Comparison of ENCODE assay signal across 14 cellular contexts in the genomic region with DNA sequence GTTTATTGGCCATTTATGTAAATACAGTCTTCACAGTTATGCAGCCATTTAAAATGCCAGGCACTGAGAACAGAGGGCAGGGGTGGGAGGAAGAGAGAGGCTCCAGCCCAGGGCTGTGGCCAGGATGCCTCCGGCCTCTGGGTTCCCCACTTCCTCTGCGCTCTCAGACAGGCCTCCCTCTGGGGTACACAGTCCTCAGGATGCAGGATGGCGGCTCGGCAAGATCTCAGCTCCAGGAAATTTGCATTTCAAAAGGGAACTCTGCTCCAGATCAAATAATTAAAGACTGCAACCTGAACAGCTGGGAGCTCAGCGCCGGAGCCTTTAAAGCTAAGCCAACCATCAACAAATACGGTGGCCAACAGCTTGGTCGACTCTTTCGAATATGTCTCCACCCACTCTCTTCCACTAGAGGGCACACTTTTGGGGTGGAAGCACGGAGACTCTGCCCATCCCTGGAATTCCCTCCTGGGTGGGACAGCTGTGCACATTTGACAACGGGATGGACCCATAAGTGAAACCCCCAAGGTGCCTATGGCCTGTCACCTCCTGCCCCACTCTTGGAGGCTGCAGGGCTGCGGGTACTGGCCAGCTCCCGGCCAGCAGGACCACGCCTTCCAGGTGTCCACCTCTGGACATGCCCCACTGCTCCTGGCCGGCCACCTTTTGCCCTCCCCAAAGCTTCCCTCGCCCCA.
DNase-seq lines count a peak whose midpoint lies in the region; ATAC-seq, FAIRE-seq and TF ChIP-seq lines count a peak whose summit lies in the region.
"Had no signal": no experiment of that assay in that cellular context is flagged by ENCODE, and none has a peak within 500 bp of the region (broad histone marks: within the 10 kb centered on the region; RNA-seq: fewer than 3 reads in every experiment).

No MANE protein-coding gene starts in this region.

- intact Hi-C loops in K562 (cut with micrococcal nuclease), result no loop called here

- H3K27ac ChIP-seq in K562 (ENCODE audit: extremely low read depth, low read depth, low read length), result no peak overlapping the region
- H3K27ac ChIP-seq in neural cell (ENCODE audit: low read length), result no peak overlapping the region
- H3K27ac ChIP-seq in osteoblast (ENCODE audit: low read depth, low read length), result no peak overlapping the region
- H3K27ac ChIP-seq: uterus had no signal

- H3K4me3 ChIP-seq in K562 (no peak overlapping the region), neural cell (ENCODE audit: low read length) (no peak overlapping the region), osteoblast (ENCODE audit: insufficient read depth, low read length) (no peak overlapping the region)
- H3K4me3 ChIP-seq: uterus had no signal

- peak; percentile 14 to 57 (median 25); a peak in 3 of 6 replicates for TF ChIP-seq CTCF in K562 (IDR thresholded peaks at IDR 0.05 in 2 of 3, conservative IDR thresholded peaks at IDR 0.05 in 1 of 3; ENCODE audit: insufficient read depth in 2 of 3, low read depth in 1 of 3, low read length in 3 of 3)
- TF ChIP-seq CTCF in neural cell (IDR thresholded peaks at IDR 0.05; ENCODE audit: poor library complexity, severe bottlenecking), result peak; percentile 31
- no peak for TF ChIP-seq CTCF in osteoblast (IDR thresholded peaks at IDR 0.05; ENCODE audit: extremely low read depth, low read depth, low read length)

- no peak overlapping the region for H3K9ac ChIP-seq in K562 (ENCODE audit: insufficient read depth in 1 of 2, low read depth in 2 of 2, low read length in 2 of 2)
- no peak overlapping the region for H3K9ac ChIP-seq in neural cell (ENCODE audit: low read length)

- H3K4me2 ChIP-seq in K562 (ENCODE audit: insufficient read depth, low read length), result no peak overlapping the region
- H3K4me2 ChIP-seq in neural cell (ENCODE audit: low read length), result no peak overlapping the region
- no peak overlapping the region for H3K4me2 ChIP-seq in osteoblast (ENCODE audit: insufficient read depth, low read length)

- H3K9me3 ChIP-seq in K562 (replicated peaks; ENCODE audit: control insufficient read depth, insufficient read depth, low read depth, low read length) (no peaks in the 10 kb centered on the region), neural cell (ENCODE audit: low read length) (no peaks in the 10 kb centered on the region), osteoblast (ENCODE audit: low read depth, low read length) (peaks cover under 1% of the 10 kb centered on the region)
- H3K9me3 ChIP-seq: uterus had no signal

- H3K36me3 ChIP-seq in K562 (ENCODE audit: control insufficient read depth, insufficient read depth, low read length) (no peaks in the 10 kb centered on the region), neural cell (ENCODE audit: insufficient read depth, low read length) (no peaks in the 10 kb centered on the region), osteoblast (ENCODE audit: insufficient read depth, low read length) (no peaks in the 10 kb centered on the region)
- H3K36me3 ChIP-seq: uterus had no signal

- POLR2A ChIA-PET in K562 (lab: Yijun Ruan, JAX), result interaction anchor here (0.6 kb wide), 3 partner anchors 195 to 348 kb away, joined by 3 read pairs; no protein-coding TSS in a partner anchor
- POLR2A ChIA-PET in HEK293T (lab: Yijun Ruan, JAX), result no interaction called here

- no peak for TF ChIP-seq POLR2A in K562 (conservative IDR thresholded peaks at IDR 0.05)

- H3K79me2 ChIP-seq in K562 (ENCODE audit: control insufficient read depth, insufficient read depth, low read length) (no peaks in the 10 kb centered on the region), neural cell (replicated peaks; ENCODE audit: insufficient read depth, low read length) (no peaks in the 10 kb centered on the region), osteoblast (ENCODE audit: insufficient read depth, low read length) (no peaks in the 10 kb centered on the region)

- ATAC-seq in K562, result peak; percentile 58; the same call in 1 of the 3 replicates
- ATAC-seq: right cardiac atrium had no signal

- no peaks in the 10 kb centered on the region for H3K4me1 ChIP-seq in K562 (replicated peaks in 1 of 2; ENCODE audit: control insufficient read depth in 2 of 2, insufficient read depth in 2 of 2, low read length in 2 of 2)
- no peaks in the 10 kb centered on the region for H3K4me1 ChIP-seq in osteoblast (ENCODE audit: insufficient read depth, low read length)
- H3K4me1 ChIP-seq: uterus had no signal

- no peaks in the 10 kb centered on the region for H4K20me1 ChIP-seq in K562 (replicated peaks; ENCODE audit: control insufficient read depth, insufficient read depth, low read length)
- no peaks in the 10 kb centered on the region for H4K20me1 ChIP-seq in neural cell (ENCODE audit: insufficient read depth)
- H4K20me1 ChIP-seq in osteoblast (ENCODE audit: insufficient read depth, low read length), result no peaks in the 10 kb centered on the region

- WGBS in K562 (ENCODE audit: insufficient coverage, low coverage, missing lambda C conversion rate), result 1% methylated on average over 10 of the region's 16 CpGs

- no peak for TF ChIP-seq RAD21 in K562 (CRISPR knock-in tag; conservative IDR thresholded peaks at IDR 0.05 in 1 of 2, IDR thresholded peaks at IDR 0.05 in 1 of 2)
- TF ChIP-seq RAD21 in neural cell (conservative IDR thresholded peaks at IDR 0.05), result no peak

- H2AFZ ChIP-seq in K562 (ENCODE audit: low read depth, low read length), result no peak overlapping the region
- no peak overlapping the region for H2AFZ ChIP-seq in neural cell (ENCODE audit: low read depth, low read length)
- H2AFZ ChIP-seq in osteoblast (ENCODE audit: low read length), result no peak overlapping the region

- H3K9me1 ChIP-seq in K562 (ENCODE audit: control insufficient read depth, insufficient read depth, low read length), result no peaks in the 10 kb centered on the region

- in situ Hi-C loops in K562 (cut with MboI), result no loop called here

- BruUV-seq in K562 (replicated peaks; lab: Mats Ljungman, UMichigan), result no TSS peak

- H3K27me3 ChIP-seq in K562 (ENCODE audit: control insufficient read depth in 2 of 2, insufficient read depth in 2 of 2, low read length in 2 of 2), result peaks cover 0 to 6% of the 10 kb centered on the region in 2 experiments; a peak in 1 of 5 replicates
- no peaks in the 10 kb centered on the region for H3K27me3 ChIP-seq in neural cell (ENCODE audit: insufficient read depth, low read depth, low read length)
- H3K27me3 ChIP-seq in osteoblast (ENCODE audit: insufficient read depth, low read length), result no peaks in the 10 kb centered on the region
- H3K27me3 ChIP-seq: uterus had no signal

- FAIRE-seq in K562 (lab: Jason Lieb, UNC), result no peak
- FAIRE-seq: colon, frontal cortex had no signal

- CTCF ChIA-PET in K562 (lab: Yijun Ruan, JAX; ENCODE audit: low intra/inter-chr PET ratio), result no interaction called here
- CTCF ChIA-PET in HEK293T (lab: Yijun Ruan, JAX), result no interaction called here

- H3K9me2 ChIP-seq in neural cell (ENCODE audit: insufficient read depth, low read length), result no peaks in the 10 kb centered on the region

- no peaks in the 10 kb centered on the region for H3F3A ChIP-seq in neural cell (ENCODE audit: insufficient read depth, low read length, poor library complexity, severe bottlenecking)

- DNase-seq in DMS53 (lab: John Stamatoyannopoulos, UW) (peak; percentile 4), DMS53 treated with DMSO at 0.1 percent for 48 hours (lab: John Stamatoyannopoulos, UW; ENCODE audit: unreplicated experiment) (no peak), NCI-H1694 treated with DMSO at 0.1 percent for 48 hours (lab: John Stamatoyannopoulos, UW) (peak; percentile 74), K562 (ENCODE audit: extremely low read depth in 1 of 4, low spot score in 3 of 4) (peak; percentile 14 to 37 (median 29)), osteoblast (ENCODE audit: insufficient read length, low spot score, missing footprints) (no peak), HEK293T (ENCODE audit: extremely low spot score) (no peak), putamen (ENCODE audit: low spot score) (no peak)
- DNase-seq: activated CD4-positive, CD25-positive, alpha-beta regulatory T cell; activated naive CD4-positive, alpha-beta T cell treated with Interleukin-2 at 50 U/mL for 16 hours; uterus had no signal

- TF ChIP-seq EP300 in K562 (IDR thresholded peaks at IDR 0.05; ENCODE audit: low read length), result no peak
- TF ChIP-seq EP300 in neural cell (conservative IDR thresholded peaks at IDR 0.05; ENCODE audit: poor library complexity, severe bottlenecking), result no peak

TF ChIP-seq in neural cell, 6 proteins besides CTCF, POLR2A, EP300 and RAD21 (continues in another document):
- TF ChIP-seq POLR2AphosphoS5 (IDR thresholded peaks at IDR 0.05), result no peak
- TF ChIP-seq TAF1 (IDR thresholded peaks at IDR 0.05; ENCODE audit: low read depth), result no peak
- no peak for TF ChIP-seq EZH2 (IDR thresholded peaks at IDR 0.05; ENCODE audit: borderline replicate concordance, insufficient read depth, low read length, poor library complexity, severe bottlenecking)
- TF ChIP-seq SMC3 (conservative IDR thresholded peaks at IDR 0.05; ENCODE audit: poor library complexity), result no peak
- no peak for TF ChIP-seq MXI1 (conservative IDR thresholded peaks at IDR 0.05; ENCODE audit: poor library complexity, severe bottlenecking)

TF ChIP-seq in HEK293T, 16 proteins besides CTCF, POLR2A, EP300 and RAD21:
- TF ChIP-seq L3MBTL2 (conservative IDR thresholded peaks at IDR 0.05) (no peak), FOXK2 (IDR thresholded peaks at IDR 0.05) (no peak), ARNT (IDR thresholded peaks at IDR 0.05) (no peak), FOXM1 (IDR thresholded peaks at IDR 0.05; ENCODE audit: borderline replicate concordance) (no peak), ZNF384 (IDR thresholded peaks at IDR 0.05) (no peak), FOXA1 (IDR thresholded peaks at IDR 0.05) (no peak), NFRKB (IDR thresholded peaks at IDR 0.05) (no peak), CTBP1 (IDR thresholded peaks at IDR 0.05; ENCODE audit: borderline replicate concordance) (no peak), TARDBP (IDR thresholded peaks at IDR 0.05) (no peak), ELF4 (IDR thresholded peaks at IDR 0.05) (no peak), HDGF (IDR thresholded peaks at IDR 0.05; ENCODE audit: borderline replicate concordance) (no peak)
- TF ChIP-seq, protein P1, sequence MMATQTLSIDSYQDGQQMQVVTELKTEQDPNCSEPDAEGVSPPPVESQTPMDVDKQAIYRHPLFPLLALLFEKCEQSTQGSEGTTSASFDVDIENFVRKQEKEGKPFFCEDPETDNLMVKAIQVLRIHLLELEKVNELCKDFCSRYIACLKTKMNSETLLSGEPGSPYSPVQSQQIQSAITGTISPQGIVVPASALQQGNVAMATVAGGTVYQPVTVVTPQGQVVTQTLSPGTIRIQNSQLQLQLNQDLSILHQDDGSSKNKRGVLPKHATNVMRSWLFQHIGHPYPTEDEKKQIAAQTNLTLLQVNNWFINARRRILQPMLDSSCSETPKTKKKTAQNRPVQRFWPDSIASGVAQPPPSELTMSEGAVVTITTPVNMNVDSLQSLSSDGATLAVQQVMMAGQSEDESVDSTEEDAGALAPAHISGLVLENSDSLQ (IDR thresholded peaks at IDR 0.05), result no peak

Comparison
In these comparisons a context has a peak if more than half of its experiments do, and no peak if none do; other contexts are left out.
1. DNase-seq: peak in DMS53 (single experiment), NCI-H1694 treated with DMSO at 0.1 percent for 48 hours (single experiment) and K562 (4 of 4); none in DMS53 treated with DMSO at 0.1 percent for 48 hours (single experiment), osteoblast (single experiment), HEK293T (single experiment) and putamen (single experiment).